Comparison of ENCODE assay signal across 7 cellular contexts in the genomic region with DNA sequence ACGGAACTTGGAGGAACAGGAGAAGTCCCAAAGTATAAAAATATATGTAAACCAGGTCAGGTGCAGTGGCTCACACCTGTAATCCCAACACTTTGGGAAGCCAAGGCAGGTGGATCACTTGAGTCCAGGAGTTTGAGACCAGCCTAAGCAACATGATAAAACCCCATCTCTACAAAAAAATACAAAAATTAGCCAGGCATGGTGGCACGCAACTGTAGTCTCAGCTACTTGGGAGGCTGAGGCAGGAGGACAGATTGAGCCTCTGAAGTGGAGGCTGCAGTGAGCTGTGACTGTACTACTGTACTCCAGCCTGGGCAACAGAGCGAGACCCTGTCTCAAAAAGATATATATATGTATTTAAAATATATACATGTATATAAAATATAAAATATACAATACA.
DNase-seq lines count a peak whose midpoint lies in the region; ATAC-seq and TF ChIP-seq lines count a peak whose summit lies in the region.
"Not testable (repeated sequence)": the region's sequence is repeated elsewhere in the genome, so short reads cannot be mapped to it uniquely, and the experiment has no call there.

No MANE protein-coding gene starts in this region.

- H3K27ac Mint-ChIP-seq in HFFc6: peak overlapping the region; percentile 96
- peak overlapping the region; percentile 82 for H3K27ac Mint-ChIP-seq in activated CD8-positive, alpha-beta memory T cell treated with anti-CD3 and anti-CD28 coated beads, Interleukin-2, amount 10 ng/mL, durations not matched to agents 7 days and 5 days

- intact Hi-C loops in esophagus squamous epithelium (cut with DNase I); right cardiac atrium (cut with DNase I): not testable (repeated sequence)

- TF ChIP-seq EP300 in tibial nerve (IDR thresholded peaks at IDR 0.05): not testable (repeated sequence)

- not testable (repeated sequence) for H3K36me3 Mint-ChIP-seq in HFFc6 (ENCODE audit: low read depth); activated CD8-positive, alpha-beta memory T cell treated with anti-CD3 and anti-CD28 coated beads, Interleukin-2, amount 10 ng/mL, durations not matched to agents 7 days and 5 days

- peaks cover 76% of the 10 kb centered on the region for H3K4me1 Mint-ChIP-seq in HFFc6 (ENCODE audit: low read depth)
- peaks cover 66% of the 10 kb centered on the region for H3K4me1 Mint-ChIP-seq in activated CD8-positive, alpha-beta memory T cell treated with anti-CD3 and anti-CD28 coated beads, Interleukin-2, amount 10 ng/mL, durations not matched to agents 7 days and 5 days

- not testable (repeated sequence) for TF ChIP-seq POLR2A in esophagus squamous epithelium (IDR thresholded peaks at IDR 0.05); tibial nerve (IDR thresholded peaks at IDR 0.05)

- H3F3A ChIP-seq in smooth muscle cell (ENCODE audit: low read depth): peaks cover 33% of the 10 kb centered on the region

- not testable (repeated sequence) for ATAC-seq in activated CD8-positive, alpha-beta memory T cell treated with anti-CD3 and anti-CD28 coated beads, Interleukin-2, amount 10 ng/mL, durations not matched to agents 7 days and 5 days; right cardiac atrium

- not testable (repeated sequence) for H3K9ac ChIP-seq in muscle layer of colon (ENCODE audit: low read length); smooth muscle cell (ENCODE audit: low read depth)

- H3K4me3 ChIP-seq in esophagus squamous epithelium; right cardiac atrium (ENCODE audit: low read length); muscle layer of colon (ENCODE audit: low read depth in 1 of 2, low read length in 2 of 2); smooth muscle cell; tibial nerve: not testable (repeated sequence)

- H3K4me2 ChIP-seq in smooth muscle cell: not testable (repeated sequence)

- TF ChIP-seq CTCF in HFFc6 (IDR thresholded peaks at IDR 0.05); esophagus squamous epithelium (IDR thresholded peaks at IDR 0.05); smooth muscle cell (IDR thresholded peaks at IDR 0.05; ENCODE audit: borderline replicate concordance, insufficient read depth, poor library complexity, severe bottlenecking); tibial nerve (IDR thresholded peaks at IDR 0.05): not testable (repeated sequence)

- peaks cover 22% of the 10 kb centered on the region for H3K79me2 ChIP-seq in smooth muscle cell (ENCODE audit: low read depth)

- H3K27ac ChIP-seq in esophagus squamous epithelium (peak overlapping the region; percentile 77 to 91 (median 84)), right cardiac atrium (ENCODE audit: low read length) (peak overlapping the region; percentile 98), muscle layer of colon (ENCODE audit: low read depth, low read length) (peak overlapping the region; percentile 74), smooth muscle cell (ENCODE audit: low read depth) (peak overlapping the region; percentile 94), tibial nerve (peak overlapping the region in 3 of 4 donors; percentile 58 to 86 (median 81))

- WGBS in esophagus squamous epithelium, 2 donors: 86 to 92% methylated on average over 3 of the region's 3 CpGs
- 95% methylated on average over 3 of the region's 3 CpGs for WGBS in right cardiac atrium
- WGBS in smooth muscle cell (ENCODE audit: low lambda C conversion rate): 98% methylated on average over 3 of the region's 3 CpGs
- WGBS in tibial nerve, 2 donors: 92 to 94% methylated on average over 3 of the region's 3 CpGs

- not testable (repeated sequence) for H3K27me3 Mint-ChIP-seq in HFFc6 (ENCODE audit: insufficient read depth); activated CD8-positive, alpha-beta memory T cell treated with anti-CD3 and anti-CD28 coated beads, Interleukin-2, amount 10 ng/mL, durations not matched to agents 7 days and 5 days

- H3K9me3 Mint-ChIP-seq in HFFc6; activated CD8-positive, alpha-beta memory T cell treated with anti-CD3 and anti-CD28 coated beads, Interleukin-2, amount 10 ng/mL, durations not matched to agents 7 days and 5 days (ENCODE audit: low read depth): not testable (repeated sequence)

- H3K4me1 ChIP-seq in esophagus squamous epithelium: peaks cover 36 to 98% (median 72%) of the 10 kb centered on the region in 3 donors
- H3K4me1 ChIP-seq in right cardiac atrium (ENCODE audit: control insufficient read depth, insufficient read depth, low read length): peaks cover 34% of the 10 kb centered on the region
- H3K4me1 ChIP-seq in muscle layer of colon (ENCODE audit: insufficient read depth, low read length): peaks cover 39% of the 10 kb centered on the region
- H3K4me1 ChIP-seq in smooth muscle cell (ENCODE audit: low read depth): peaks cover 26% of the 10 kb centered on the region
- peaks cover 3 to 80% (median 53%) of the 10 kb centered on the region in 4 donors for H3K4me1 ChIP-seq in tibial nerve

- H3K27me3 ChIP-seq in esophagus squamous epithelium; right cardiac atrium (ENCODE audit: control insufficient read depth, insufficient read depth); muscle layer of colon (ENCODE audit: control insufficient read depth in 1 of 2, insufficient read depth in 2 of 2, low read length in 2 of 2); smooth muscle cell (ENCODE audit: low read depth); tibial nerve: not testable (repeated sequence)

- H3K36me3 ChIP-seq in esophagus squamous epithelium: peaks cover 0 to 18% (median 0%) of the 10 kb centered on the region in 3 donors
- not testable (repeated sequence) for H3K36me3 ChIP-seq in muscle layer of colon (ENCODE audit: insufficient read depth, low read length); smooth muscle cell (ENCODE audit: low read depth); tibial nerve

- H2AFZ ChIP-seq in smooth muscle cell (ENCODE audit: low read depth): not testable (repeated sequence)

- not testable (repeated sequence) for DNase-seq in HFFc6; activated CD8-positive, alpha-beta memory T cell treated with anti-CD3 and anti-CD28 coated beads, Interleukin-2, amount 10 ng/mL, durations not matched to agents 7 days and 5 days; esophagus squamous epithelium (lab: John Stamatoyannopoulos, UW); right cardiac atrium; smooth muscle cell (lab: John Stamatoyannopoulos, UW; ENCODE audit: unreplicated experiment); tibial nerve (ENCODE audit: low spot score in 2 of 2)

- CTCF ChIA-PET in activated CD8-positive, alpha-beta memory T cell treated with anti-CD3 and anti-CD28 coated beads, Interleukin-2, amount 10 ng/mL, durations not matched to agents 7 days and 5 days (lab: Charles Lee): interaction anchor here (1.1 kb wide), 1 partner anchor 48 kb away, joined by 4 read pairs; no protein-coding TSS in a partner anchor

- not testable (repeated sequence) for H4K20me1 ChIP-seq in smooth muscle cell (ENCODE audit: low read depth)

- H3K9me3 ChIP-seq in esophagus squamous epithelium; right cardiac atrium (ENCODE audit: control insufficient read depth, low read length); muscle layer of colon (ENCODE audit: low read length); smooth muscle cell (replicated peaks; ENCODE audit: low read depth); tibial nerve: not testable (repeated sequence)

- H3K4me3 Mint-ChIP-seq in HFFc6; activated CD8-positive, alpha-beta memory T cell treated with anti-CD3 and anti-CD28 coated beads, Interleukin-2, amount 10 ng/mL, durations not matched to agents 7 days and 5 days: not testable (repeated sequence)
